In the genomic region with DNA sequence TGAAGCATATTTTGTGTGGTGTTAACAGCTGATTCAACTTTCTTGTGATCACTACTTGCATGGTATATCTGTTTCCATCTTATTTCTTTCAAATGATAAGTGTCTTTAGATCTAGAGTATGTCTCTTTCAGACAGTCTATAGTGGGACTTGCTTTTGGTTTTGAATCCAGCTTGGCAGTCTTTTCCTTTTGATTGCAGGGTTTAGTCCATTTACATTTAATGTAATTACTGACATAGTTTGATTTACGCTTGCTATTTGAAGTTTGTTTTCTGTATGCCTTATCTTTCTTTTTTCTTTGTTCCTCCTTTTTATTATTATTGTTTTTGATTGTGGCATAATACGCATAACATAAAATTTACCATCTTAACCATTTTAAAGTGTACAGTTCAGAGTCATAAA, we compare ENCODE assay signal across 29 cellular contexts.
"Had no signal": no experiment of that assay in that cellular context is flagged by ENCODE, and none has a peak within 500 bp of the region (broad histone marks: within the 10 kb centered on the region; RNA-seq: fewer than 3 reads in every experiment).

No MANE protein-coding gene starts in this region.

- H3K27ac ChIP-seq: neural progenitor cell, ovary, parathyroid adenoma, psoas muscle, right lobe of liver, sigmoid colon, stomach, thoracic aorta, thyroid gland, tibial nerve, upper lobe of left lung, vagina had no signal

- H3K4me3 Mint-ChIP-seq: natural killer cell; nephron; neural progenitor cell; stimulated activated effector memory CD8-positive, alpha-beta T cell treated with anti-CD3 and anti-CD28 coated beads, Interleukin-12 subunit alpha, Interleukin-12 subunit beta, amount 100 ng/mL, for 72 hours; stimulated activated naive B cell treated with anti-CD40 and anti-IgM and Interleukin-4, amounts not matched to agents 10 μg/mL and 1 μg/mL and 100 μg/mL, for 72 hours; stimulated activated naive CD8-positive, alpha-beta T cell treated with anti-CD3 and anti-CD28 coated beads, Interleukin-15, Interleukin-2, amounts not matched to agents 100 ng/mL and 50 ng/mL, for 24 hours had no signal

- H3K27me3 Mint-ChIP-seq: progenitor cell of endocrine pancreas had no signal

- H3K4me2 ChIP-seq: neural progenitor cell had no signal

- H3K9ac ChIP-seq: neural progenitor cell, parathyroid adenoma had no signal

- H3K4me3 ChIP-seq: neural progenitor cell, ovary, psoas muscle, right lobe of liver, sigmoid colon, stomach, thoracic aorta, thyroid gland, tibial nerve, upper lobe of left lung, vagina had no signal

- DNase-seq: natural killer cell; occipital lobe; ovary; posterior cingulate gyrus; psoas muscle; right cardiac atrium; right lobe of liver; sigmoid colon; small intestine; stimulated activated CD4-positive, alpha-beta T cell treated with anti-CD3 and anti-CD28 coated beads, Interleukin-15, amount 100 ng/mL, for 24 hours; stimulated activated CD4-positive, alpha-beta T cell treated with anti-CD3 and anti-CD28 coated beads, Interleukin-2, amount 100 ng/mL, for 24 hours; stimulated activated CD4-positive, alpha-beta T cell treated with anti-CD3 and anti-CD28 coated beads, Interleukin-2, amount 100 ng/mL, for 48 hours; stimulated activated CD4-positive, alpha-beta T cell treated with anti-CD3 and anti-CD28 coated beads, Interleukin-4, amount 100 ng/mL, for 24 hours; stimulated activated naive B cell treated with anti-CD40 and anti-IgM and Interleukin-4, amounts not matched to agents 10 μg/mL and 1 μg/mL and 100 μg/mL, for 72 hours; stimulated activated naive CD4-positive, alpha-beta T cell treated with Interleukin-2 at 50 U/mL for 16 hours; stomach; thyroid gland; trophoblast cell; upper lobe of left lung had no signal

- ATAC-seq: natural killer cell; psoas muscle; right cardiac atrium; right lobe of liver; stimulated activated effector memory CD8-positive, alpha-beta T cell treated with anti-CD3 and anti-CD28 coated beads, Interleukin-12 subunit alpha, Interleukin-12 subunit beta, amount 100 ng/mL, for 72 hours; stimulated activated naive B cell treated with anti-CD40 and anti-IgM and Interleukin-4, amounts not matched to agents 10 μg/mL and 1 μg/mL and 100 μg/mL, for 72 hours had no signal

- H3K27me3 ChIP-seq: neural progenitor cell, ovary, right lobe of liver, sigmoid colon, stomach, thyroid gland, tibial nerve, upper lobe of left lung, vagina had no signal

- H3K79me2 ChIP-seq: parathyroid adenoma had no signal

- FAIRE-seq: small intestine, urothelium cell line had no signal

- H2AFZ ChIP-seq: neural progenitor cell, parathyroid adenoma had no signal

- H3K36me3 Mint-ChIP-seq: neural progenitor cell; stimulated activated effector memory CD8-positive, alpha-beta T cell treated with anti-CD3 and anti-CD28 coated beads, Interleukin-12 subunit alpha, Interleukin-12 subunit beta, amount 100 ng/mL, for 72 hours had no signal

- H3K4me1 Mint-ChIP-seq: natural killer cell; nephron; neural progenitor cell; stimulated activated effector memory CD8-positive, alpha-beta T cell treated with anti-CD3 and anti-CD28 coated beads, Interleukin-12 subunit alpha, Interleukin-12 subunit beta, amount 100 ng/mL, for 72 hours; stimulated activated naive B cell treated with anti-CD40 and anti-IgM and Interleukin-4, amounts not matched to agents 10 μg/mL and 1 μg/mL and 100 μg/mL, for 72 hours had no signal

- H3K9me3 ChIP-seq: ovary, sigmoid colon, thyroid gland had no signal

- H3K4me1 ChIP-seq: neural progenitor cell, parathyroid adenoma, psoas muscle, right lobe of liver, sigmoid colon, stomach, thyroid gland, tibial nerve, upper lobe of left lung, vagina had no signal

- H3K27ac Mint-ChIP-seq: natural killer cell; nephron; neural progenitor cell; progenitor cell of endocrine pancreas; stimulated activated effector memory CD8-positive, alpha-beta T cell treated with anti-CD3 and anti-CD28 coated beads, Interleukin-12 subunit alpha, Interleukin-12 subunit beta, amount 100 ng/mL, for 72 hours; stimulated activated naive B cell treated with anti-CD40 and anti-IgM and Interleukin-4, amounts not matched to agents 10 μg/mL and 1 μg/mL and 100 μg/mL, for 72 hours; stimulated activated naive CD8-positive, alpha-beta T cell treated with anti-CD3 and anti-CD28 coated beads, Interleukin-15, Interleukin-2, amounts not matched to agents 100 ng/mL and 50 ng/mL, for 24 hours had no signal

- H3K36me3 ChIP-seq: neural progenitor cell, ovary, right lobe of liver, sigmoid colon, stomach, thoracic aorta, thyroid gland, tibial nerve, upper lobe of left lung, vagina had no signal
